Comparison of ENCODE assay signal across 19 cellular contexts in genomic region chr5:25190521-25191000, GRCh38.
DNase-seq lines count a peak whose midpoint lies in the region; ATAC-seq, FAIRE-seq and TF ChIP-seq lines count a peak whose summit lies in the region.
"Had no signal": no experiment of that assay in that cellular context is flagged by ENCODE, and none has a peak within 500 bp of the region (broad histone marks: within the 10 kb centered on the region; RNA-seq: fewer than 3 reads in every experiment).

No MANE protein-coding gene starts in this region.

- peaks cover 9% of the 10 kb centered on the region for H3K9me3 Mint-ChIP-seq in osteocyte (ENCODE audit: unreplicated experiment)

- no peaks in the 10 kb centered on the region for H3K27me3 ChIP-seq in bronchial epithelial cell (ENCODE audit: control insufficient read depth, insufficient read depth, low read length)
- H3K27me3 ChIP-seq: BLaER1 had no signal

- TF ChIP-seq CTCF in bronchial epithelial cell (IDR thresholded peaks at IDR 0.05; ENCODE audit: insufficient read depth, low read length, severe bottlenecking) (no peak), osteocyte (IDR thresholded peaks at IDR 0.05) (no peak)

- peak; percentile 76 for DNase-seq in Daoy (ENCODE audit: low read depth)
- no peak for DNase-seq in bronchial epithelial cell (ENCODE audit: low read depth)
- DNase-seq in osteocyte (ENCODE audit: extremely low spot score, unreplicated experiment) = peak; percentile 81
- no peak for DNase-seq in NCI-H2029 treated with DMSO at 0.1 percent for 48 hours (lab: John Stamatoyannopoulos, UW)
- DNase-seq in COLO829 (ENCODE audit: low spot score) = no peak
- DNase-seq: Calu3; CD4-positive, alpha-beta memory T cell; DMS53; GM23248; MV-4-11; NCI-H187 treated with DMSO at 0.1 percent for 48 hours; NCI-H345; NCI-H524 treated with DMSO at 0.1 percent for 48 hours; PC-3 had no signal

- no peak overlapping the region for H3K27ac Mint-ChIP-seq in osteocyte (ENCODE audit: unreplicated experiment)
- H3K27ac Mint-ChIP-seq: CD4-positive, alpha-beta memory T cell had no signal

- peak overlapping the region; percentile 12 for H3K4me3 ChIP-seq in bronchial epithelial cell (ENCODE audit: low read depth, low read length)
- H3K4me3 ChIP-seq: BLaER1, GM23248 had no signal

- no peaks in the 10 kb centered on the region for H3K27me3 Mint-ChIP-seq in osteocyte (ENCODE audit: unreplicated experiment)
- H3K27me3 Mint-ChIP-seq: CD4-positive, alpha-beta memory T cell had no signal

- H3K4me1 Mint-ChIP-seq in osteocyte (ENCODE audit: unreplicated experiment) = no peaks in the 10 kb centered on the region
- H3K4me1 Mint-ChIP-seq: CD4-positive, alpha-beta memory T cell had no signal

- H3K4me3 Mint-ChIP-seq in osteocyte (ENCODE audit: unreplicated experiment) = no peak overlapping the region
- H3K4me3 Mint-ChIP-seq: CD4-positive, alpha-beta memory T cell had no signal

- ATAC-seq in GM18909 (IDR thresholded peaks at IDR 0.05; ENCODE audit: poor library complexity, unreplicated experiment) (peak; percentile 63), GM21390 (IDR thresholded peaks at IDR 0.05; ENCODE audit: unreplicated experiment) (no peak), GM21717 (IDR thresholded peaks at IDR 0.05; ENCODE audit: unreplicated experiment) (no peak)
- ATAC-seq: HCT116, PC-3 had no signal

- FAIRE-seq in bronchial epithelial cell (lab: Jason Lieb, UNC) = no peak

- peaks cover 2% of the 10 kb centered on the region for H3K36me3 Mint-ChIP-seq in osteocyte (ENCODE audit: unreplicated experiment)
- H3K36me3 Mint-ChIP-seq: CD4-positive, alpha-beta memory T cell had no signal

- no peaks in the 10 kb centered on the region for H3K36me3 ChIP-seq in bronchial epithelial cell (ENCODE audit: control insufficient read depth, insufficient read depth, low read length)
- H3K36me3 ChIP-seq: BLaER1 had no signal

Comparison
In these comparisons a context has a peak if more than half of its experiments do, and no peak if none do; other contexts are left out.
1. DNase-seq: peak in Daoy (single experiment) and osteocyte (single experiment); none in bronchial epithelial cell (single experiment), NCI-H2029 treated with DMSO at 0.1 percent for 48 hours (single experiment) and COLO829 (single experiment).